9 cellular contexts compared by ENCODE assay signal in the genomic region with DNA sequence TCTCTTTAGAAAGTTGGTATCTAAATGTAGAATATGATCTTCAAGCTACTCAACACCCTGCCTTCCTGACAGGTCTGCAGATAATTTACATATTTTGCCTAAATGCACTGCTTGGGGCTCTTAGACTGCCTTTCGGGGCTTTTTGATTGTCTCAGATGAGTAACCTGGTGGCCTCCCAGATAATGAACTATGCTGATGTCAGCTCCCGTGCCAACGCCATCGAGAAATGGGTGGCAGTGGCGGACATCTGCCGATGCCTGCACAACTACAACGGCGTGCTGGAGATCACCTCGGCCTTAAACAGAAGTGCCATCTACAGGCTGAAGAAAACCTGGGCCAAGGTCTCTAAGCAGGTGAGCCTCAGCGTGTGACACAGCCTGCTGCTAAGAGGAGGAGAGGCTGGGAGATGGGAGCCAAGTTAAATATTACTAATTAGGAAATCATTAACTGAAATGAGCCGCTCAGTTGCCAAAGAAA. TPM values are rescaled to one million over a fixed set of nuclear protein-coding genes. Genes with fewer than 3 reads are reported as not detected.
DNase-seq lines count a peak whose midpoint lies in the region; ATAC-seq and TF ChIP-seq lines count a peak whose summit lies in the region.
"Had no signal": no experiment of that assay in that cellular context is flagged by ENCODE, and none has a peak within 500 bp of the region (broad histone marks: within the 10 kb centered on the region; RNA-seq: fewer than 3 reads in every experiment).

No MANE protein-coding gene starts in this region.

- H3K4me3 Mint-ChIP-seq in type B pancreatic cell, result no peak overlapping the region

- ATAC-seq in HG02759 (IDR thresholded peaks at IDR 0.05; ENCODE audit: unreplicated experiment), result peak; percentile 67
- ATAC-seq in stimulated activated naive CD8-positive, alpha-beta T cell treated with anti-CD3 and anti-CD28 coated beads, Interleukin-15, Interleukin-2, amounts not matched to agents 100 U/mL and 50 U/mL, for 24 hours, result peak; percentile 47

- intact Hi-C loops in posterior cingulate gyrus (cut with DNase I), result no loop called here

- peaks cover 3% of the 10 kb centered on the region for H3K27me3 Mint-ChIP-seq in type B pancreatic cell

- peaks cover 17% of the 10 kb centered on the region for H3K4me1 Mint-ChIP-seq in type B pancreatic cell (ENCODE audit: unreplicated experiment)

- no peak overlapping the region for H3K27ac Mint-ChIP-seq in type B pancreatic cell

- DNase-seq in activated effector memory CD4-positive, alpha-beta T cell treated with anti-CD3 and anti-CD28 coated beads, Interleukin-2, amount 50 U/mL, for 16 hours, result peak; percentile 68
- DNase-seq in activated effector memory CD4-positive, alpha-beta T cell treated with Interleukin-2 at 50 U/mL for 16 hours, result no peak
- peak; percentile 82 for DNase-seq in NCI-H774 (lab: John Stamatoyannopoulos, UW)
- DNase-seq in stimulated activated naive CD8-positive, alpha-beta T cell treated with anti-CD3 and anti-CD28 coated beads, Interleukin-15, Interleukin-2, amounts not matched to agents 100 U/mL and 50 U/mL, for 24 hours, result no peak
- no peak for DNase-seq in AG08396 (ENCODE audit: low spot score)
- DNase-seq in posterior cingulate gyrus, result no peak
- no peak for DNase-seq in type B pancreatic cell (ENCODE audit: extremely low spot score, unreplicated experiment)
- DNase-seq: NCI-H2029 had no signal

- H3K36me3 Mint-ChIP-seq in type B pancreatic cell, result no peaks in the 10 kb centered on the region

- no peak for TF ChIP-seq CTCF in type B pancreatic cell (conservative IDR thresholded peaks at IDR 0.05)

- no peaks in the 10 kb centered on the region for H3K9me3 Mint-ChIP-seq in type B pancreatic cell

RNA-seq across cellular contexts. Expression of gene CKMT2, which starts 20.9 kb away (rescaled TPM):
- total RNA-seq in type B pancreatic cell (ENCODE audit: low replicate concordance), result 4.3 and 10.4 TPM in 2 replicates

Comparison
In these comparisons a context has a peak if more than half of its experiments do, and no peak if none do; other contexts are left out.
1. DNase-seq: peak in activated effector memory CD4-positive, alpha-beta T cell treated with anti-CD3 and anti-CD28 coated beads, Interleukin-2, amount 50 U/mL, for 16 hours (single experiment) and NCI-H774 (single experiment); none in activated effector memory CD4-positive, alpha-beta T cell treated with Interleukin-2 at 50 U/mL for 16 hours (single experiment), stimulated activated naive CD8-positive, alpha-beta T cell treated with anti-CD3 and anti-CD28 coated beads, Interleukin-15, Interleukin-2, amounts not matched to agents 100 U/mL and 50 U/mL, for 24 hours (single experiment), AG08396 (single experiment), posterior cingulate gyrus (0 of 10) and type B pancreatic cell (single experiment).